ENCODE assay signal across 1 cellular context in genomic region chr6:47057830-47058540, GRCh38.
TF ChIP-seq lines count a peak whose summit lies in the region.

No MANE protein-coding gene starts in this region.

TF ChIP-seq in HCT116, 20 proteins besides CTCF, POLR2A, EP300 and RAD21 (continued from another document):
- TF ChIP-seq ZNF274 (IDR thresholded peaks at IDR 0.05; ENCODE audit: low read depth, low read length): no peak
- TF ChIP-seq ZFX (IDR thresholded peaks at IDR 0.05): no peak
- no peak for TF ChIP-seq SIN3A (IDR thresholded peaks at IDR 0.05; ENCODE audit: low read depth)
- no peak for TF ChIP-seq TCF7L2 (IDR thresholded peaks at IDR 0.05; ENCODE audit: borderline replicate concordance, extremely low read depth, insufficient read depth, insufficient read length)
